Comparison of ENCODE assay signal across 23 cellular contexts in the genomic region with DNA sequence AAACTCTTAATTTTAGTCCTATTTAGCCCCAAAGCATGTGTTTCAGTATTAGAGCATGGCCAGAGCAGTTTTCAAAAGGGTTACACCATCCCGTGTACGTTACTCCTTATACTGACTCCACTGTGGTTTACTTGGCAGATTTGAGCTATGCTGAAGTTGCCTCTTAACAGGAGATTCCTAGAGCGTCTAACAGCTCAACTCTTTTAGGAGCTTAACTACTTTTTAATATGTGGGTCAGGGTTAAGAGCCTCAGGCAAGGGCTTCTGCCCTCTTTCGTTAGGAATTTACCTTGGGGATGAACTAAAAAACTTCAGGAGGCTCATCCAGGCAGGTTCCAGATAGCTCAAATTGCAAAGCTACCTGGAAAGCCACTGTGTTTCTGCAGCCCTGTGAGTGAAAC.
"Had no signal": no experiment of that assay in that cellular context is flagged by ENCODE, and none has a peak within 500 bp of the region (broad histone marks: within the 10 kb centered on the region; RNA-seq: fewer than 3 reads in every experiment).

No MANE protein-coding gene starts in this region.

- H3K27ac ChIP-seq: adrenal gland, ascending aorta, brain microvascular endothelial cell, gastrocnemius medialis, neutrophil, ovary, prostate gland, thoracic aorta, upper lobe of right lung, WERI-Rb-1 had no signal

- H3K9me3 Mint-ChIP-seq: activated naive CD4-positive, alpha-beta T cell treated with anti-CD3 and anti-CD28 coated beads, Interleukin-2, amount 50 U/mL, for 72 hours; nephron; T-helper 2 cell treated with Interferon-gamma antibody and Interleukin-4, amounts not matched to agents 5 μg/mL and 100 μg/mL, for 36 hours had no signal

- ATAC-seq: activated naive CD4-positive, alpha-beta T cell treated with anti-CD3 and anti-CD28 coated beads, Interleukin-2, amount 50 U/mL, for 72 hours; esophagus mucosa; gastrocnemius medialis; left lobe of liver; upper lobe of right lung had no signal

- H3K27ac Mint-ChIP-seq: activated naive CD4-positive, alpha-beta T cell treated with anti-CD3 and anti-CD28 coated beads, Interleukin-2, amount 50 U/mL, for 72 hours; T-helper 2 cell treated with Interferon-gamma antibody and Interleukin-4, amounts not matched to agents 5 μg/mL and 100 μg/mL, for 36 hours had no signal

- H3K36me3 Mint-ChIP-seq: activated naive CD4-positive, alpha-beta T cell treated with anti-CD3 and anti-CD28 coated beads, Interleukin-2, amount 50 U/mL, for 72 hours had no signal

- DNase-seq: activated CD4-positive, alpha-beta T cell treated with anti-CD3 and anti-CD28 coated beads for 1 hour; activated T-cell treated with anti-CD3 and anti-CD28 coated beads, Interleukin-2, amount 50 U/mL, for 1 hour; adrenal gland; brain microvascular endothelial cell; central memory CD4-positive, alpha-beta T cell; effector memory CD4-positive, alpha-beta T cell; gastrocnemius medialis; ovary; stimulated activated CD4-positive, alpha-beta T cell treated with anti-CD3 and anti-CD28 coated beads, Interleukin-4, amount 100 ng/mL, for 24 hours; stimulated activated naive CD4-positive, alpha-beta T cell treated with Interleukin-2 at 50 U/mL for 16 hours; upper lobe of right lung; WERI-Rb-1 had no signal

- H3K9me3 ChIP-seq: adrenal gland, ascending aorta, gastrocnemius medialis, neutrophil, ovary, prostate gland, thoracic aorta, upper lobe of right lung had no signal

- H3K4me3 ChIP-seq: adrenal gland, ascending aorta, gastrocnemius medialis, ovary, prostate gland, thoracic aorta, upper lobe of right lung had no signal

- FAIRE-seq: endothelial cell of umbilical vein, TTC549 had no signal

- H3K4me3 Mint-ChIP-seq: nephron; T-helper 2 cell treated with Interferon-gamma antibody and Interleukin-4, amounts not matched to agents 5 μg/mL and 100 μg/mL, for 36 hours had no signal

- H3K36me3 ChIP-seq: adrenal gland, ascending aorta, brain microvascular endothelial cell, gastrocnemius medialis, neutrophil, ovary, prostate gland, thoracic aorta, upper lobe of right lung, WERI-Rb-1 had no signal

- H3K27me3 ChIP-seq: adrenal gland, ascending aorta, brain microvascular endothelial cell, gastrocnemius medialis, neutrophil, ovary, upper lobe of right lung had no signal

- H3K4me1 ChIP-seq: adrenal gland, ascending aorta, prostate gland, upper lobe of right lung had no signal
